ENCODE assay signal across 22 cellular contexts in genomic region chr4:8103991-8104390, GRCh38.
"Had no signal": no experiment of that assay in that cellular context is flagged by ENCODE, and none has a peak within 500 bp of the region (broad histone marks: within the 10 kb centered on the region; RNA-seq: fewer than 3 reads in every experiment).

No MANE protein-coding gene starts in this region.

- H3K27ac ChIP-seq: body of pancreas, Peyer's patch, RWPE1 had no signal

- H3K4me1 Mint-ChIP-seq: activated CD4-positive, alpha-beta T cell treated with anti-CD3 and anti-CD28 coated beads, Interleukin-2, amount 10 ng/mL, durations not matched to agents 24 days and 14 days; activated T-helper 17 cell treated with anti-CD3 and anti-CD28 coated beads, Interleukin-2, amount 50 U/mL, for 72 hours; central memory CD8-positive, alpha-beta T cell had no signal

- DNase-seq: activated CD4-positive, alpha-beta T cell treated with anti-CD3 and anti-CD28 coated beads, Interleukin-2, amount 10 ng/mL, durations not matched to agents 24 days and 14 days; activated CD4-positive, alpha-beta T cell treated with anti-CD3 and anti-CD28 coated beads, Interleukin-2, amount 50 U/mL, for 48 hours; activated CD4-positive, CD25-positive, alpha-beta regulatory T cell treated with anti-CD3 and anti-CD28 coated beads, Interleukin-2, amount 50 U/mL, for 72 hours; activated CD8-positive, alpha-beta memory T cell treated with anti-CD3 and anti-CD28 coated beads for 24 hours; activated gamma-delta T cell; activated naive CD4-positive, alpha-beta T cell treated with anti-CD3 and anti-CD28 coated beads, Interleukin-2, amount 50 U/mL, for 16 hours; activated T-cell treated with anti-CD3 and anti-CD28 coated beads, Interleukin-2, amount 50 U/mL, for 4 hours; aorta; body of pancreas; MG63; MV-4-11; NCI-H1092 treated with DMSO at 0.1 percent for 48 hours; NCI-H1436; NCI-H1694 treated with DMSO at 0.1 percent for 48 hours; NCI-H2081; NCI-H524; Peyer's patch; SHP77 treated with DMSO at 0.1 percent for 48 hours had no signal

- H3K36me3 ChIP-seq: MG63, Peyer's patch had no signal

- H3K4me3 Mint-ChIP-seq: activated CD4-positive, alpha-beta T cell treated with anti-CD3 and anti-CD28 coated beads, Interleukin-2, amount 10 ng/mL, durations not matched to agents 24 days and 14 days; activated T-cell treated with anti-CD3 and anti-CD28 coated beads, Interleukin-2, amount 50 U/mL, for 4 hours; activated T-helper 17 cell treated with anti-CD3 and anti-CD28 coated beads, Interleukin-2, amount 50 U/mL, for 72 hours; central memory CD8-positive, alpha-beta T cell; T-helper 1 cell treated with Interleukin-12 subunit alpha and Interleukin-12 subunit beta and Interleukin-4 antibody, amounts not matched to agents 30 μg/mL and 1 μg/mL, for 36 hours had no signal

- H3K27me3 Mint-ChIP-seq: activated CD4-positive, alpha-beta T cell treated with anti-CD3 and anti-CD28 coated beads, Interleukin-2, amount 10 ng/mL, durations not matched to agents 24 days and 14 days; activated T-helper 17 cell treated with anti-CD3 and anti-CD28 coated beads, Interleukin-2, amount 50 U/mL, for 72 hours; central memory CD8-positive, alpha-beta T cell had no signal

- H3K27me3 ChIP-seq: body of pancreas, MG63, Peyer's patch had no signal

- ATAC-seq: activated T-cell treated with anti-CD3 and anti-CD28 coated beads, Interleukin-2, amount 50 U/mL, for 4 hours; activated T-helper 17 cell treated with anti-CD3 and anti-CD28 coated beads, Interleukin-2, amount 50 U/mL, for 72 hours; body of pancreas had no signal

- H3K9me3 ChIP-seq: body of pancreas, MG63, Peyer's patch had no signal

- H3K27ac Mint-ChIP-seq: activated CD4-positive, alpha-beta T cell treated with anti-CD3 and anti-CD28 coated beads, Interleukin-2, amount 10 ng/mL, durations not matched to agents 24 days and 14 days; activated T-helper 17 cell treated with anti-CD3 and anti-CD28 coated beads, Interleukin-2, amount 50 U/mL, for 72 hours; T-helper 1 cell treated with Interleukin-12 subunit alpha and Interleukin-12 subunit beta and Interleukin-4 antibody, amounts not matched to agents 30 μg/mL and 1 μg/mL, for 36 hours had no signal

- H3K9me3 Mint-ChIP-seq: activated CD4-positive, alpha-beta T cell treated with anti-CD3 and anti-CD28 coated beads, Interleukin-2, amount 10 ng/mL, durations not matched to agents 24 days and 14 days; activated T-cell treated with anti-CD3 and anti-CD28 coated beads, Interleukin-2, amount 50 U/mL, for 4 hours; activated T-helper 17 cell treated with anti-CD3 and anti-CD28 coated beads, Interleukin-2, amount 50 U/mL, for 72 hours; central memory CD8-positive, alpha-beta T cell; T-helper 1 cell treated with Interleukin-12 subunit alpha and Interleukin-12 subunit beta and Interleukin-4 antibody, amounts not matched to agents 30 μg/mL and 1 μg/mL, for 36 hours had no signal

- H3K4me3 ChIP-seq: body of pancreas, MG63, Peyer's patch had no signal
